In the genomic region with DNA sequence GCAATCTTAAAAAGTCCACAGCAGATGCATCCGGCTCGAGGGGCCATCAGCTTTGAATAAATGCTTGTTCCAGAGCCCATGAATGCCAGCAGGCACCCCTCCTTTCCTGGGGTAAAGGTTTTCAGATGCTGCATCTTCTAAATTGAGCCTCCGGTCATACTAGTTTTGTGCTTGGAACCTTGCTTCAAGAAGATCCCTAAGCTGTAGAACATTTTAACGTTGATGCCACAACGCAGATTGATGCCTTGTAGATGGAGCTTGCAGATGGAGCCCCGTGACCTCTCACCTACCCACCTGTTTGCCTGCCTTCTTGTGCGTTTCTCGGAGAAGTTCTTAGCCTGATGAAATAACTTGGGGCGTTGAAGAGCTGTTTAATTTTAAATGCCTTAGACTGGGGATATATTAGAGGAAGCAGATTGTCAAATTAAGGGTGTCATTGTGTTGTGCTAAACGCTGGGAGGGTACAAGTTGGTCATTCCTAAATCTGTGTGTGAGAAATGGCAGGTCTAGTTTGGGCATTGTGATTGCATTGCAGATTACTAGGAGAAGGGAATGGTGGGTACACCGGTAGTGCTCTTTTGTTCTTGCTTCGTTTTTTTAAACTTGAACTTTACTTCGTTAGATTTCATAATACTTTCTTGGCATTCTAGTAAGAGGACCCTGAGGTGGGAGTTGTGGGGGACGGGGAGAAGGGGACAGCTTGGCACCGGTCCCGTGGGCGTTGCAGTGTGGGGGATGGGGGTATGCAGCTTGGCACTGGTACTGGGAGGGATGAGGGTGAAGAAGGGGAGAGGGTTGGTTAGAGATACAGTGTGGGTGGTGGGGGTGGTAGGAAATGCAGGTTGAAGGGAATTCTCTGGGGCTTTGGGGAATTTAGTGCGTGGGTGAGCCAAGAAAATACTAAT, we compare ENCODE assay signal across 8 cellular contexts. TPM values are rescaled to one million over a fixed set of nuclear protein-coding genes. Genes with fewer than 3 reads are reported as not detected.
DNase-seq lines count a peak whose midpoint lies in the region; FAIRE-seq and TF ChIP-seq lines count a peak whose summit lies in the region.

No MANE protein-coding gene starts in this region.

- H3K4me3 Mint-ChIP-seq in activated T-helper 2 cell treated with anti-CD3 and anti-CD28 coated beads, Interferon-gamma antibody, Interleukin-2, Interleukin-4, amounts not matched to agents 10 μg/mL and 5 μg/mL and 100 μg/mL, durations not matched to agents 14 hours and 24 hours and 36 hours (ENCODE audit: low read depth), result peak overlapping the region; percentile 98

- peak overlapping the region; percentile 90 for H3K4me3 ChIP-seq in BLaER1

- DNase-seq in LHCN-M2 (ENCODE audit: low read depth) (peak; percentile 68), globus pallidus (ENCODE audit: low spot score) (peak; percentile 60), posterior vena cava (ENCODE audit: low spot score) (peak; percentile 88), DMS153 treated with DMSO at 0.1 percent for 48 hours (lab: John Stamatoyannopoulos, UW; ENCODE audit: unreplicated experiment) (no peak), D721Med (ENCODE audit: insufficient read length, low spot score) (no peak), DMS114 treated with DMSO at 0.1 percent for 48 hours (lab: John Stamatoyannopoulos, UW; ENCODE audit: unreplicated experiment) (no peak)
- peak; percentile 49 for DNase-seq in activated T-helper 2 cell treated with anti-CD3 and anti-CD28 coated beads, Interferon-gamma antibody, Interleukin-2, Interleukin-4, amounts not matched to agents 10 μg/mL and 5 μg/mL and 100 μg/mL, durations not matched to agents 14 hours and 24 hours and 36 hours (ENCODE audit: low spot score)

- no peaks in the 10 kb centered on the region for H3K27me3 Mint-ChIP-seq in activated T-helper 2 cell treated with anti-CD3 and anti-CD28 coated beads, Interferon-gamma antibody, Interleukin-2, Interleukin-4, amounts not matched to agents 10 μg/mL and 5 μg/mL and 100 μg/mL, durations not matched to agents 14 hours and 24 hours and 36 hours (ENCODE audit: low read depth)

- peaks cover 56% of the 10 kb centered on the region for H3K4me1 ChIP-seq in BLaER1

- H3K9me3 ChIP-seq in BLaER1, result no peaks in the 10 kb centered on the region

- H3K4me2 ChIP-seq in BLaER1, result peak overlapping the region; percentile 94

- H3K9me3 Mint-ChIP-seq in activated T-helper 2 cell treated with anti-CD3 and anti-CD28 coated beads, Interferon-gamma antibody, Interleukin-2, Interleukin-4, amounts not matched to agents 10 μg/mL and 5 μg/mL and 100 μg/mL, durations not matched to agents 14 hours and 24 hours and 36 hours, result no peaks in the 10 kb centered on the region

- intact Hi-C loops in activated T-helper 2 cell treated with anti-CD3 and anti-CD28 coated beads, Interferon-gamma antibody, Interleukin-2, Interleukin-4, amounts not matched to agents 10 μg/mL and 5 μg/mL and 100 μg/mL, durations not matched to agents 14 hours and 24 hours and 36 hours (cut with micrococcal nuclease), result no loop called here
- intact Hi-C loops in posterior vena cava (cut with DNase I), result loop anchor here in 1 of 2 donors (5.0 kb wide), 1 partner anchor 83 kb away; no protein-coding TSS in a partner anchor

- peak overlapping the region; percentile 98 for H3K27ac Mint-ChIP-seq in activated T-helper 2 cell treated with anti-CD3 and anti-CD28 coated beads, Interferon-gamma antibody, Interleukin-2, Interleukin-4, amounts not matched to agents 10 μg/mL and 5 μg/mL and 100 μg/mL, durations not matched to agents 14 hours and 24 hours and 36 hours

- no peaks in the 10 kb centered on the region for H3K27me3 ChIP-seq in BLaER1

- peaks cover 14% of the 10 kb centered on the region for H3K36me3 ChIP-seq in BLaER1

- peaks cover 67% of the 10 kb centered on the region for H4K20me1 ChIP-seq in BLaER1

- H3K27ac ChIP-seq in BLaER1, result peak overlapping the region; percentile 99

- H3K9ac ChIP-seq in BLaER1, result peak overlapping the region; percentile 99

- no peak for FAIRE-seq in D721Med (lab: Jason Lieb, UNC)

- TF ChIP-seq CTCF in D721Med (IDR thresholded peaks at IDR 0.05; ENCODE audit: insufficient read depth, missing control alignments), result no peak

- H3K36me3 Mint-ChIP-seq in activated T-helper 2 cell treated with anti-CD3 and anti-CD28 coated beads, Interferon-gamma antibody, Interleukin-2, Interleukin-4, amounts not matched to agents 10 μg/mL and 5 μg/mL and 100 μg/mL, durations not matched to agents 14 hours and 24 hours and 36 hours (ENCODE audit: low read depth), result peaks cover 64% of the 10 kb centered on the region

- H3K4me1 Mint-ChIP-seq in activated T-helper 2 cell treated with anti-CD3 and anti-CD28 coated beads, Interferon-gamma antibody, Interleukin-2, Interleukin-4, amounts not matched to agents 10 μg/mL and 5 μg/mL and 100 μg/mL, durations not matched to agents 14 hours and 24 hours and 36 hours (ENCODE audit: low read depth), result peaks cover 39% of the 10 kb centered on the region

RNA-seq across cellular contexts. Expression of a gene that starts 1.9 kb away (rescaled TPM):
- total RNA-seq in LHCN-M2 (2014; rRNA removed) (29.4 and 37.8 TPM in 2 replicates), posterior vena cava (1,000 to 10,000 TPM in 1 of 2 donors, 100 to 1,000 TPM in 1; 742 to 1,004 TPM)
- 88.5 TPM for polyA plus RNA-seq in LHCN-M2 (2012)
- total RNA-seq in activated T-helper 2 cell treated with anti-CD3 and anti-CD28 coated beads, Interferon-gamma antibody, Interleukin-2, Interleukin-4, amounts not matched to agents 10 μg/mL and 5 μg/mL and 100 μg/mL, durations not matched to agents 14 hours and 24 hours and 36 hours, result 422 and 430 TPM in 2 replicates

RNA-seq across cellular contexts. Expression of a gene that starts 38.0 kb away (rescaled TPM):
- total RNA-seq in LHCN-M2 (2014; rRNA removed), result 40.7 and 58.7 TPM in 2 replicates
- polyA plus RNA-seq in LHCN-M2 (2012), result 19.7 TPM
- 39.7 and 39.8 TPM in 2 replicates for total RNA-seq in activated T-helper 2 cell treated with anti-CD3 and anti-CD28 coated beads, Interferon-gamma antibody, Interleukin-2, Interleukin-4, amounts not matched to agents 10 μg/mL and 5 μg/mL and 100 μg/mL, durations not matched to agents 14 hours and 24 hours and 36 hours
- 10 to 100 TPM; 19.0 to 20.7 TPM for total RNA-seq in posterior vena cava

RNA-seq across cellular contexts. Expression of a gene that starts 42.0 kb away (rescaled TPM):
- total RNA-seq in LHCN-M2 (2014; rRNA removed) (1.4 and 2.3 TPM in 2 replicates), posterior vena cava (1 to 10 TPM; 6.1 to 9.6 TPM)
- 1.5 TPM for polyA plus RNA-seq in LHCN-M2 (2012)
- total RNA-seq in activated T-helper 2 cell treated with anti-CD3 and anti-CD28 coated beads, Interferon-gamma antibody, Interleukin-2, Interleukin-4, amounts not matched to agents 10 μg/mL and 5 μg/mL and 100 μg/mL, durations not matched to agents 14 hours and 24 hours and 36 hours, result 14.6 and 16.3 TPM in 2 replicates

Comparison
In these comparisons a context has a peak if more than half of its experiments do, and no peak if none do; other contexts are left out.
1. DNase-seq: peak in LHCN-M2 (single experiment), activated T-helper 2 cell treated with anti-CD3 and anti-CD28 coated beads, Interferon-gamma antibody, Interleukin-2, Interleukin-4, amounts not matched to agents 10 μg/mL and 5 μg/mL and 100 μg/mL, durations not matched to agents 14 hours and 24 hours and 36 hours (single experiment), globus pallidus (single experiment) and posterior vena cava (single experiment); none in DMS153 treated with DMSO at 0.1 percent for 48 hours (single experiment), D721Med (single experiment) and DMS114 treated with DMSO at 0.1 percent for 48 hours (single experiment).
2. RNA of a gene that starts 1.9 kb away (total RNA-seq): 742 to 1,004 TPM in posterior vena cava and 422 to 430 TPM in activated T-helper 2 cell treated with anti-CD3 and anti-CD28 coated beads, Interferon-gamma antibody, Interleukin-2, Interleukin-4, amounts not matched to agents 10 μg/mL and 5 μg/mL and 100 μg/mL, durations not matched to agents 14 hours and 24 hours and 36 hours; 29.4 to 37.8 TPM in LHCN-M2; every median in the first group is over 10 times any median in the second.